7 cellular contexts compared by ENCODE assay signal in genomic region chr11:130145975-130146776, GRCh38. TPM values are rescaled to one million over a fixed set of nuclear protein-coding genes. Genes with fewer than 3 reads are reported as not detected.
A peak's percentile ranks its signal among the peaks of the same experiment; 100 is the strongest.
DNase-seq lines count a peak whose midpoint lies in the region; ATAC-seq, FAIRE-seq and TF ChIP-seq lines count a peak whose summit lies in the region.

No MANE protein-coding gene starts in this region.

- no peak overlapping the region for H3K4ac ChIP-seq in H9 (ENCODE audit: low read depth, low read length)

- no peak overlapping the region for H3K56ac ChIP-seq in H9 (ENCODE audit: insufficient read length, low read depth, low read length)

- TF ChIP-seq EP300 in SK-N-SH (IDR thresholded peaks at IDR 0.05; ENCODE audit: borderline replicate concordance in 1 of 2, low read depth in 1 of 2, low read length in 1 of 2), result no peak

- no peak for TF ChIP-seq RAD21 in SK-N-SH (IDR thresholded peaks at IDR 0.05; ENCODE audit: low read length)

- H3K79me1 ChIP-seq in H9 (ENCODE audit: insufficient read depth, low read depth, low read length, poor library complexity, severe bottlenecking), result no peaks in the 10 kb centered on the region

- no peak overlapping the region; the same call in 1 of the 2 replicates for H3K14ac ChIP-seq in H9 (ENCODE audit: insufficient read depth, low read length)

- no peak overlapping the region for H3K23ac ChIP-seq in H9 (ENCODE audit: insufficient read length, low read depth, low read length)

- CTCF ChIA-PET in SK-N-SH (lab: Yijun Ruan, JAX), result interaction anchor here (0.6 to 2.6 kb wide), 10 partner anchors 8 to 265 kb away, joined by 3 to 12 read pairs (median 3); no protein-coding TSS in a partner anchor
- CTCF ChIA-PET in activated CD8-positive, alpha-beta memory T cell treated with anti-CD3 and anti-CD28 coated beads, Interleukin-2, amount 10 ng/mL, durations not matched to agents 7 days and 5 days (lab: Charles Lee), result interaction anchor here (1.0 to 2.8 kb wide), 6 partner anchors 10 to 223 kb away, joined by 3 to 15 read pairs (median 4); no protein-coding TSS in a partner anchor

- H4K91ac ChIP-seq in H9 (ENCODE audit: insufficient read length, low read depth, low read length), result no peak overlapping the region

- POLR2A ChIA-PET in SK-N-SH (lab: Yijun Ruan, JAX), result no interaction called here

- H2AFZ ChIP-seq in H9 (ENCODE audit: low read length), result no peak overlapping the region
- no peak overlapping the region for H2AFZ ChIP-seq in SK-N-SH (ENCODE audit: low read depth)

- H3K27me3 Mint-ChIP-seq in H9 (ENCODE audit: low read depth), result peaks cover 2% of the 10 kb centered on the region; the same call in 1 of the 2 replicates
- peaks cover under 1% of the 10 kb centered on the region for H3K27me3 Mint-ChIP-seq in activated CD8-positive, alpha-beta memory T cell treated with anti-CD3 and anti-CD28 coated beads, Interleukin-2, amount 10 ng/mL, durations not matched to agents 7 days and 5 days

- H3K23me2 ChIP-seq in H9 (ENCODE audit: insufficient read length, low read depth, low read length, poor library complexity, severe bottlenecking), result no peaks in the 10 kb centered on the region

- H3K9me3 ChIP-seq in H9 (ENCODE audit: control insufficient read depth, low read depth, low read length), result no peaks in the 10 kb centered on the region
- no peaks in the 10 kb centered on the region for H3K9me3 ChIP-seq in SK-N-SH
- no peaks in the 10 kb centered on the region for H3K9me3 ChIP-seq in left ventricle myocardium inferior (replicated peaks)
- no peaks in the 10 kb centered on the region for H3K9me3 ChIP-seq in small intestine (ENCODE audit: control insufficient read depth, low read depth)

- H3T11ph ChIP-seq in H9 (ENCODE audit: low read length), result no peak overlapping the region

- H4K20me1 ChIP-seq in H9 (ENCODE audit: control insufficient read depth, insufficient read depth, insufficient read length) (no peaks in the 10 kb centered on the region), SK-N-SH (ENCODE audit: insufficient read depth) (no peaks in the 10 kb centered on the region)

- H3K4me2 ChIP-seq in H9 (ENCODE audit: insufficient read depth, insufficient read length, low read length) (peak overlapping the region; percentile 14), SK-N-SH (no peak overlapping the region)

- H2BK12ac ChIP-seq in H9 (ENCODE audit: insufficient read length, low read depth, low read length), result no peak overlapping the region

- no peak for FAIRE-seq in small intestine (lab: Jason Lieb, UNC)

- intact Hi-C loops in left ventricle myocardium inferior (cut with micrococcal nuclease), result no loop called here

- H3K27ac Mint-ChIP-seq in H9, result peak overlapping the region; percentile 82 to 98 (median 95)
- no peak overlapping the region for H3K27ac Mint-ChIP-seq in activated CD8-positive, alpha-beta memory T cell treated with anti-CD3 and anti-CD28 coated beads, Interleukin-2, amount 10 ng/mL, durations not matched to agents 7 days and 5 days

- H3K27ac ChIP-seq in H9 (ENCODE audit: insufficient read length, low read depth, low read length), result peak overlapping the region; percentile 43
- no peak overlapping the region for H3K27ac ChIP-seq in SK-N-SH (ENCODE audit: low read depth in 2 of 2, low read length in 1 of 2)
- H3K27ac ChIP-seq in left ventricle myocardium inferior (replicated peaks), result peak overlapping the region; percentile 80
- peak overlapping the region; percentile 93 to 96 for H3K27ac ChIP-seq in small intestine (ENCODE audit: low read depth in 1 of 2, low read length in 1 of 2)

- peak overlapping the region; percentile 52 for H3K18ac ChIP-seq in H9 (ENCODE audit: insufficient read length, low read depth, low read length)

- no peak overlapping the region for H2BK15ac ChIP-seq in H9 (ENCODE audit: low read depth, low read length)

- peaks cover 29 to 52% (median 47%) of the 10 kb centered on the region in 3 experiments for H3K36me3 Mint-ChIP-seq in H9 (ENCODE audit: insufficient read depth in 1 of 3, low read depth in 3 of 3)
- no peaks in the 10 kb centered on the region for H3K36me3 Mint-ChIP-seq in activated CD8-positive, alpha-beta memory T cell treated with anti-CD3 and anti-CD28 coated beads, Interleukin-2, amount 10 ng/mL, durations not matched to agents 7 days and 5 days

- peak; percentile 62 for TF ChIP-seq CTCF in H9 (conservative IDR thresholded peaks at IDR 0.05)
- TF ChIP-seq CTCF in SK-N-SH (IDR thresholded peaks at IDR 0.05), result peak; percentile 13; the same call in 1 of the 2 replicates
- TF ChIP-seq CTCF in left ventricle myocardium inferior (IDR thresholded peaks at IDR 0.05; ENCODE audit: borderline replicate concordance), result peak; percentile 39

- no peak overlapping the region for H2BK5ac ChIP-seq in H9 (ENCODE audit: insufficient read length, low read length)

- H2BK20ac ChIP-seq in H9 (ENCODE audit: low read depth, low read length, poor library complexity, severe bottlenecking), result no peak overlapping the region

- no peaks in the 10 kb centered on the region for H3F3A ChIP-seq in SK-N-SH (replicated peaks; ENCODE audit: insufficient read depth)

- WGBS in H9 (ENCODE audit: extremely low coverage, insufficient read length, low lambda C conversion rate), result no CpG with 5 or more reads among the region's 15 CpGs
- WGBS in SK-N-SH (ENCODE audit: low lambda C conversion rate), result 77% methylated on average over 13 of the region's 15 CpGs
- 24 to 55% (median 51%) methylated on average over 15 of the region's 15 CpGs for WGBS in small intestine, 3 donors

- H3K79me2 ChIP-seq in H9 (ENCODE audit: insufficient read depth, low read length) (no peaks in the 10 kb centered on the region), SK-N-SH (ENCODE audit: insufficient read depth) (no peaks in the 10 kb centered on the region)

- H3K9ac ChIP-seq in H9 (ENCODE audit: extremely low read depth, insufficient read length, low read length) (no peak overlapping the region), SK-N-SH (no peak overlapping the region)

- H4K5ac ChIP-seq in H9 (ENCODE audit: insufficient read length, low read depth, low read length), result no peak overlapping the region

- H3K4me1 Mint-ChIP-seq in H9, result peaks cover 25% of the 10 kb centered on the region in 2 experiments
- H3K4me1 Mint-ChIP-seq in activated CD8-positive, alpha-beta memory T cell treated with anti-CD3 and anti-CD28 coated beads, Interleukin-2, amount 10 ng/mL, durations not matched to agents 7 days and 5 days, result peaks cover 7% of the 10 kb centered on the region

- H2AK5ac ChIP-seq in H9 (ENCODE audit: insufficient read length, low read length), result no peak overlapping the region

- H2BK120ac ChIP-seq in H9 (ENCODE audit: low read depth, low read length, poor library complexity, severe bottlenecking), result no peak overlapping the region

- H3K4me1 ChIP-seq in H9 (ENCODE audit: insufficient read depth, low read length) (no peaks in the 10 kb centered on the region), SK-N-SH (ENCODE audit: control insufficient read depth in 1 of 2, insufficient read depth in 2 of 2, low read depth in 1 of 2, low read length in 1 of 2) (no peaks in the 10 kb centered on the region), left ventricle myocardium inferior (peaks cover 54% of the 10 kb centered on the region), small intestine (ENCODE audit: control insufficient read depth in 2 of 2, insufficient read depth in 1 of 2, low read depth in 1 of 2, low read length in 1 of 2) (peaks cover 0 to 8% of the 10 kb centered on the region in 2 donors)

- H3K27me3 ChIP-seq in H9 (ENCODE audit: insufficient read depth, low read length) (no peaks in the 10 kb centered on the region), SK-N-SH (ENCODE audit: insufficient read depth) (no peaks in the 10 kb centered on the region), left ventricle myocardium inferior (ENCODE audit: low read depth) (no peaks in the 10 kb centered on the region), small intestine (ENCODE audit: control insufficient read depth in 2 of 2, insufficient read depth in 2 of 2, low read length in 2 of 2) (no peaks in the 10 kb centered on the region)

- ATAC-seq in activated CD8-positive, alpha-beta memory T cell treated with anti-CD3 and anti-CD28 coated beads, Interleukin-2, amount 10 ng/mL, durations not matched to agents 7 days and 5 days, result no peak

- no peak overlapping the region for H3K4me3 ChIP-seq in SK-N-SH (ENCODE audit: low read depth in 2 of 2, low read length in 1 of 2)
- H3K4me3 ChIP-seq in left ventricle myocardium inferior, result no peak overlapping the region
- no peak overlapping the region for H3K4me3 ChIP-seq in small intestine (ENCODE audit: low read depth in 1 of 2, low read length in 2 of 2)

- H3K36me3 ChIP-seq in SK-N-SH (replicated peaks in 1 of 2; ENCODE audit: control insufficient read depth in 1 of 2, insufficient read depth in 2 of 2, low read length in 1 of 2) (peaks cover 37 to 43% of the 10 kb centered on the region in 2 experiments), left ventricle myocardium inferior (peaks cover 38% of the 10 kb centered on the region), small intestine (ENCODE audit: control insufficient read depth in 2 of 2, insufficient read depth in 2 of 2, low read length in 2 of 2) (no peaks in the 10 kb centered on the region)

- H3K4me3 Mint-ChIP-seq in H9, result peak overlapping the region; percentile 16 to 35; a peak in 2 of 5 replicates
- H3K4me3 Mint-ChIP-seq in activated CD8-positive, alpha-beta memory T cell treated with anti-CD3 and anti-CD28 coated beads, Interleukin-2, amount 10 ng/mL, durations not matched to agents 7 days and 5 days, result no peak overlapping the region

- H3K9me2 ChIP-seq in SK-N-SH, result no peaks in the 10 kb centered on the region

- no peak overlapping the region for H4K8ac ChIP-seq in H9 (replicated peaks; ENCODE audit: insufficient read length, low read depth, low read length)

- H3K9me3 Mint-ChIP-seq in H9, result no peaks in the 10 kb centered on the region
- no peaks in the 10 kb centered on the region for H3K9me3 Mint-ChIP-seq in activated CD8-positive, alpha-beta memory T cell treated with anti-CD3 and anti-CD28 coated beads, Interleukin-2, amount 10 ng/mL, durations not matched to agents 7 days and 5 days (ENCODE audit: low read depth)

- peak; percentile 99 for DNase-seq in H9
- DNase-seq in SK-N-SH, result no peak
- DNase-seq in left ventricle myocardium inferior, result peak; percentile 40
- DNase-seq in small intestine, result peak; percentile 97
- DNase-seq in NCI-H82 (lab: John Stamatoyannopoulos, UW), result no peak
- DNase-seq in activated CD8-positive, alpha-beta memory T cell treated with anti-CD3 and anti-CD28 coated beads, Interleukin-2, amount 10 ng/mL, durations not matched to agents 7 days and 5 days, result no peak
- DNase-seq in activated T-cell treated with anti-CD3 and anti-CD28 coated beads for 4 hours, result no peak

TF ChIP-seq in SK-N-SH, 30 proteins besides CTCF, POLR2A, EP300 and RAD21 (continues in another document):
- TF ChIP-seq SMC3 (IDR thresholded peaks at IDR 0.05; ENCODE audit: low read depth, low read length) (peak; percentile 11; the same call in 1 of the 2 replicates), FOXJ3 (CRISPR knock-in tag; IDR thresholded peaks at IDR 0.05) (no peak)

RNA-seq across cellular contexts. Expression of gene ST14, which starts 13.4 kb away (rescaled TPM):
- total RNA-seq in H9 (2021) (22.4 and 22.9 TPM in 2 replicates), left ventricle myocardium inferior (1.0 TPM)
- polyA plus RNA-seq in SK-N-SH (2012; rRNA removed) (not detected in 2 replicates), small intestine (100 to 1,000 TPM in 2 of 3 donors, 10 to 100 TPM in 1; 97.8 to 169 (median 116) TPM)
- 0.01 TPM in 1 of 2 replicates, not detected in the other for polyA plus RNA-seq in SK-N-SH (2012; cell fraction: cytosol; rRNA removed)
- not detected in 2 replicates for polyA plus RNA-seq in SK-N-SH (2012; cell fraction: nucleus; rRNA removed)
- total RNA-seq in activated CD8-positive, alpha-beta memory T cell treated with anti-CD3 and anti-CD28 coated beads, Interleukin-2, amount 10 ng/mL, durations not matched to agents 7 days and 5 days, result not detected

Comparison
In these comparisons a context has a peak if more than half of its experiments do, and no peak if none do; other contexts are left out.
1. DNase-seq: peak in H9 (single experiment), left ventricle myocardium inferior (single experiment) and small intestine (single experiment); none in SK-N-SH (single experiment), NCI-H82 (single experiment), activated CD8-positive, alpha-beta memory T cell treated with anti-CD3 and anti-CD28 coated beads, Interleukin-2, amount 10 ng/mL, durations not matched to agents 7 days and 5 days (single experiment) and activated T-cell treated with anti-CD3 and anti-CD28 coated beads for 4 hours (single experiment).
2. H3K27ac ChIP-seq: peak in H9 (single experiment), left ventricle myocardium inferior (single experiment) and small intestine (2 of 2); none in SK-N-SH (0 of 2).
3. RNA of gene ST14, which starts 13.4 kb away (total RNA-seq): 22.4 to 22.9 TPM in H9; 1.0 TPM in left ventricle myocardium inferior (single experiment) and not detected in activated CD8-positive, alpha-beta memory T cell treated with anti-CD3 and anti-CD28 coated beads, Interleukin-2, amount 10 ng/mL, durations not matched to agents 7 days and 5 days; every median in the first group is over 10 times any median in the second.
4. Peak in every context shown above with its lines, with median percentiles within 50 percentile points of each other: CTCF ChIP-seq.